In the genomic region with DNA sequence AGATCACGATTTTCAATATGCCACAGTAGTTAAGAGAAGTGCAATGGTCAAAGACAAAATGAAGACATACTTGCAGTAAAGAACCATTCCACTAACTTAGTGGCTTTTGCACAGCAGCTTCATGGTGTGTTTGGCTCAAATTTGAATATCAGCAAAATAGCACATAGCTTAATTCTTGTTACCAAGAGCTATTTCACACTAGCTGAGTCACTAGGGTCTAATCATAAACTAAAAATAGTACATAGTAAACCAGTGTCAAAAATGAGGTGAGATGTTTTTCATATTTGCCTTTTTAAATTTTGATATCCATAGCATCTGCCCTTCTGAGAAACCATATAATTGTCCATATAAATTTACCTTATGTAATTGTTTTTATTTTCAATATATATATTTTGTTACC, we compare ENCODE assay signal across 33 cellular contexts.
"Had no signal": no experiment of that assay in that cellular context is flagged by ENCODE, and none has a peak within 500 bp of the region (broad histone marks: within the 10 kb centered on the region; RNA-seq: fewer than 3 reads in every experiment).

No MANE protein-coding gene starts in this region.

- H3K27ac Mint-ChIP-seq: activated CD4-positive, alpha-beta memory T cell treated with anti-CD3 and anti-CD28 coated beads, Interleukin-2, amount 10 ng/mL, durations not matched to agents 7 days and 5 days; activated CD4-positive, alpha-beta T cell treated with anti-CD3 and anti-CD28 coated beads for 36 hours; activated CD4-positive, alpha-beta T cell treated with anti-CD3 and anti-CD28 coated beads, Interleukin-2, amount 10 ng/mL, durations not matched to agents 7 days and 5 days; activated naive CD4-positive, alpha-beta T cell treated with anti-CD3 and anti-CD28 coated beads, Interleukin-2, amount 10 ng/mL, durations not matched to agents 7 days and 5 days; activated naive CD4-positive, alpha-beta T cell treated with anti-CD3 and anti-CD28 coated beads, Interleukin-2, amount 50 U/mL, for 72 hours; activated naive CD8-positive, alpha-beta T cell treated with anti-CD3 and anti-CD28 coated beads, Interleukin-2, amount 10 ng/mL, durations not matched to agents 7 days and 5 days; activated T-cell treated with anti-CD3 and anti-CD28 coated beads, Interleukin-2, amount 50 U/mL, for 24 hours; activated T-cell treated with anti-CD3 and anti-CD28 coated beads, Interleukin-2, amount 50 U/mL, for 72 hours; brain; effector memory CD8-positive, alpha-beta T cell; T-helper 17 cell; T-helper 2 cell treated with Interferon-gamma antibody and Interleukin-4, amounts not matched to agents 5 μg/mL and 100 μg/mL, for 36 hours had no signal

- H3K4me1 Mint-ChIP-seq: activated CD4-positive, alpha-beta memory T cell treated with anti-CD3 and anti-CD28 coated beads, Interleukin-2, amount 10 ng/mL, durations not matched to agents 7 days and 5 days; activated CD4-positive, alpha-beta T cell treated with anti-CD3 and anti-CD28 coated beads for 36 hours; activated CD4-positive, alpha-beta T cell treated with anti-CD3 and anti-CD28 coated beads, Interleukin-2, amount 10 ng/mL, durations not matched to agents 7 days and 5 days; activated naive CD4-positive, alpha-beta T cell treated with anti-CD3 and anti-CD28 coated beads, Interleukin-2, amount 10 ng/mL, durations not matched to agents 7 days and 5 days; activated naive CD8-positive, alpha-beta T cell treated with anti-CD3 and anti-CD28 coated beads, Interleukin-2, amount 10 ng/mL, durations not matched to agents 7 days and 5 days; brain; T-helper 17 cell had no signal

- H3K4me3 ChIP-seq: ascending aorta, breast epithelium, cardiac muscle cell, esophagus muscularis mucosa, gastroesophageal sphincter, heart right ventricle had no signal

- ATAC-seq: activated CD4-positive, alpha-beta T cell treated with anti-CD3 and anti-CD28 coated beads for 36 hours; activated naive CD4-positive, alpha-beta T cell treated with anti-CD3 and anti-CD28 coated beads, Interleukin-2, amount 50 U/mL, for 72 hours; activated T-cell treated with anti-CD3 and anti-CD28 coated beads, Interleukin-2, amount 50 U/mL, for 72 hours; effector memory CD8-positive, alpha-beta T cell; gastroesophageal sphincter; heart right ventricle; T-helper 17 cell had no signal

- H3K9me3 Mint-ChIP-seq: activated CD4-positive, alpha-beta memory T cell treated with anti-CD3 and anti-CD28 coated beads, Interleukin-2, amount 10 ng/mL, durations not matched to agents 7 days and 5 days; activated CD4-positive, alpha-beta T cell treated with anti-CD3 and anti-CD28 coated beads, Interleukin-2, amount 10 ng/mL, durations not matched to agents 7 days and 5 days; activated naive CD4-positive, alpha-beta T cell treated with anti-CD3 and anti-CD28 coated beads, Interleukin-2, amount 50 U/mL, for 72 hours; activated naive CD8-positive, alpha-beta T cell treated with anti-CD3 and anti-CD28 coated beads, Interleukin-2, amount 10 ng/mL, durations not matched to agents 7 days and 5 days; activated T-cell treated with anti-CD3 and anti-CD28 coated beads, Interleukin-2, amount 50 U/mL, for 24 hours; activated T-cell treated with anti-CD3 and anti-CD28 coated beads, Interleukin-2, amount 50 U/mL, for 72 hours; brain had no signal

- H3K27ac ChIP-seq: ascending aorta, breast epithelium, cardiac muscle cell, esophagus muscularis mucosa, gastroesophageal sphincter, heart right ventricle had no signal

- DNase-seq: activated CD4-positive, alpha-beta memory T cell treated with anti-CD3 and anti-CD28 coated beads, Interleukin-2, amount 10 ng/mL, durations not matched to agents 7 days and 5 days; activated CD4-positive, alpha-beta T cell treated with anti-CD3 and anti-CD28 coated beads for 36 hours; activated CD4-positive, alpha-beta T cell treated with anti-CD3 and anti-CD28 coated beads, Interleukin-2, amount 10 ng/mL, durations not matched to agents 7 days and 5 days; activated CD4-positive, alpha-beta T cell treated with anti-CD3 and anti-CD28 coated beads, Interleukin-2, amount 50 U/mL, for 4 hours; activated CD4-positive, CD25-positive, alpha-beta regulatory T cell; activated CD4-positive, CD25-positive, alpha-beta regulatory T cell treated with anti-CD3 and anti-CD28 coated beads, Interleukin-2, amount 50 U/mL, for 72 hours; activated CD8-positive, alpha-beta memory T cell treated with anti-CD3 and anti-CD28 coated beads, Interleukin-2, amount 50 U/mL, for 48 hours; activated gamma-delta T cell; activated naive CD4-positive, alpha-beta T cell; activated naive CD4-positive, alpha-beta T cell treated with anti-CD3 and anti-CD28 coated beads, Interleukin-2, amount 10 ng/mL, durations not matched to agents 7 days and 5 days; activated naive CD8-positive, alpha-beta T cell treated with anti-CD3 and anti-CD28 coated beads, Interleukin-2, amount 10 ng/mL, durations not matched to agents 7 days and 5 days; activated T-cell treated with anti-CD3 and anti-CD28 coated beads for 4 hours; activated T-cell treated with anti-CD3 and anti-CD28 coated beads, Interleukin-2, amount 50 U/mL, for 24 hours; activated T-cell treated with anti-CD3 and anti-CD28 coated beads, Interleukin-2, amount 50 U/mL, for 72 hours; central memory CD4-positive, alpha-beta T cell; cerebellar nuclear complex; cortex of kidney; dermis blood vessel endothelial cell; effector CD4-positive, alpha-beta T cell; effector memory CD8-positive, alpha-beta T cell; foreskin melanocyte; heart right ventricle; T-helper 1 cell; T-helper 17 cell; T1000 had no signal

- H3K27me3 Mint-ChIP-seq: activated CD4-positive, alpha-beta memory T cell treated with anti-CD3 and anti-CD28 coated beads, Interleukin-2, amount 10 ng/mL, durations not matched to agents 7 days and 5 days; activated CD4-positive, alpha-beta T cell treated with anti-CD3 and anti-CD28 coated beads for 36 hours; activated CD4-positive, alpha-beta T cell treated with anti-CD3 and anti-CD28 coated beads, Interleukin-2, amount 10 ng/mL, durations not matched to agents 7 days and 5 days; activated naive CD4-positive, alpha-beta T cell treated with anti-CD3 and anti-CD28 coated beads, Interleukin-2, amount 10 ng/mL, durations not matched to agents 7 days and 5 days; activated naive CD8-positive, alpha-beta T cell treated with anti-CD3 and anti-CD28 coated beads, Interleukin-2, amount 10 ng/mL, durations not matched to agents 7 days and 5 days; activated T-cell treated with anti-CD3 and anti-CD28 coated beads, Interleukin-2, amount 50 U/mL, for 24 hours; brain; effector memory CD8-positive, alpha-beta T cell; T-helper 17 cell had no signal

- H3K9me3 ChIP-seq: ascending aorta, breast epithelium, esophagus muscularis mucosa, gastroesophageal sphincter, heart right ventricle had no signal

- H3K4me1 ChIP-seq: ascending aorta, breast epithelium, esophagus muscularis mucosa, gastroesophageal sphincter, heart right ventricle had no signal

- H3K36me3 Mint-ChIP-seq: activated naive CD4-positive, alpha-beta T cell treated with anti-CD3 and anti-CD28 coated beads, Interleukin-2, amount 10 ng/mL, durations not matched to agents 7 days and 5 days; activated naive CD4-positive, alpha-beta T cell treated with anti-CD3 and anti-CD28 coated beads, Interleukin-2, amount 50 U/mL, for 72 hours; activated naive CD8-positive, alpha-beta T cell treated with anti-CD3 and anti-CD28 coated beads, Interleukin-2, amount 10 ng/mL, durations not matched to agents 7 days and 5 days; brain had no signal

- H3K4me3 Mint-ChIP-seq: activated CD4-positive, alpha-beta memory T cell treated with anti-CD3 and anti-CD28 coated beads, Interleukin-2, amount 10 ng/mL, durations not matched to agents 7 days and 5 days; activated CD4-positive, alpha-beta T cell treated with anti-CD3 and anti-CD28 coated beads for 36 hours; activated CD4-positive, alpha-beta T cell treated with anti-CD3 and anti-CD28 coated beads, Interleukin-2, amount 10 ng/mL, durations not matched to agents 7 days and 5 days; activated naive CD4-positive, alpha-beta T cell treated with anti-CD3 and anti-CD28 coated beads, Interleukin-2, amount 10 ng/mL, durations not matched to agents 7 days and 5 days; activated naive CD8-positive, alpha-beta T cell treated with anti-CD3 and anti-CD28 coated beads, Interleukin-2, amount 10 ng/mL, durations not matched to agents 7 days and 5 days; activated T-cell treated with anti-CD3 and anti-CD28 coated beads, Interleukin-2, amount 50 U/mL, for 24 hours; activated T-cell treated with anti-CD3 and anti-CD28 coated beads, Interleukin-2, amount 50 U/mL, for 72 hours; brain; effector memory CD8-positive, alpha-beta T cell; T-helper 17 cell; T-helper 2 cell treated with Interferon-gamma antibody and Interleukin-4, amounts not matched to agents 5 μg/mL and 100 μg/mL, for 36 hours had no signal

- H3K27me3 ChIP-seq: ascending aorta, breast epithelium, cardiac muscle cell, esophagus muscularis mucosa, gastroesophageal sphincter, heart right ventricle had no signal

- H3K36me3 ChIP-seq: ascending aorta, breast epithelium, cardiac muscle cell, esophagus muscularis mucosa, gastroesophageal sphincter, heart right ventricle had no signal
